ENCODE assay signal across 10 cellular contexts in genomic region chr1:163068716-163069115, GRCh38. TPM values are rescaled to one million over a fixed set of nuclear protein-coding genes. Genes with fewer than 3 reads are reported as not detected.
DNase-seq lines count a peak whose midpoint lies in the region; ATAC-seq, FAIRE-seq and TF ChIP-seq lines count a peak whose summit lies in the region.
"Had no signal": no experiment of that assay in that cellular context is flagged by ENCODE, and none has a peak within 500 bp of the region (broad histone marks: within the 10 kb centered on the region; RNA-seq: fewer than 3 reads in every experiment).

No MANE protein-coding gene starts in this region.

- no peak for FAIRE-seq in keratinocyte (lab: Jason Lieb, UNC)

- no peak overlapping the region for H3K9ac ChIP-seq in keratinocyte (ENCODE audit: control insufficient read depth, extremely low read depth, insufficient read depth, low read length)

- H2AFZ ChIP-seq in keratinocyte (ENCODE audit: control insufficient read depth, low read length) = peak overlapping the region; percentile 27

- ATAC-seq in HG03159 (IDR thresholded peaks at IDR 0.05; ENCODE audit: unreplicated experiment) = no peak

- no peaks in the 10 kb centered on the region for H3K27me3 ChIP-seq in keratinocyte (ENCODE audit: control insufficient read depth, extremely low read depth, insufficient read depth, low read length)
- no peaks in the 10 kb centered on the region for H3K27me3 ChIP-seq in stomach

- no peak for TF ChIP-seq CTCF in HFFc6 (IDR thresholded peaks at IDR 0.05)
- no peak for TF ChIP-seq CTCF in cardiac fibroblast (IDR thresholded peaks at IDR 0.05; ENCODE audit: low read depth, low read length)
- TF ChIP-seq CTCF in keratinocyte (optimal IDR thresholded peaks at IDR 0.05 in 1 of 3, IDR thresholded peaks at IDR 0.05 in 1 of 3, conservative IDR thresholded peaks at IDR 0.05 in 1 of 3; ENCODE audit: extremely low read depth in 1 of 3, insufficient read depth in 2 of 3, low read length in 3 of 3) = no peak
- no peak for TF ChIP-seq CTCF in stomach (IDR thresholded peaks at IDR 0.05)

- H3K27ac ChIP-seq in keratinocyte (ENCODE audit: control insufficient read depth, insufficient read depth, low read length) (no peak overlapping the region), stomach (peak overlapping the region in 4 of 5 donors; percentile 1 to 58 (median 40))

- WGBS in stomach, 5 donors = 8 to 17% (median 13%) methylated on average over 5 of the region's 5 CpGs

- H3K4me1 ChIP-seq in keratinocyte (ENCODE audit: control insufficient read depth, extremely low read depth, insufficient read depth, low read length) (peaks cover 13% of the 10 kb centered on the region), stomach (peaks cover 0 to 25% (median 15%) of the 10 kb centered on the region in 4 donors)

- dilution Hi-C loops in keratinocyte (cut with MboI; ENCODE audit: extremely low pct_ligation_motif_present, low sequenced_read_pairs) = no loop called here

- H3K79me2 ChIP-seq in keratinocyte (ENCODE audit: control insufficient read depth, insufficient read depth, low read length) = no peaks in the 10 kb centered on the region

- TF ChIP-seq EP300 in stomach (IDR thresholded peaks at IDR 0.05) = no peak

- no peaks in the 10 kb centered on the region for H3K9me3 Mint-ChIP-seq in HFFc6

- H3K4me3 ChIP-seq in cardiac fibroblast (replicated peaks in 1 of 2; ENCODE audit: low read depth in 2 of 2, low read length in 2 of 2) = peak overlapping the region; percentile 33 to 75
- peak overlapping the region in 1 of 3 experiments; percentile 8 for H3K4me3 ChIP-seq in keratinocyte (ENCODE audit: control insufficient read depth in 2 of 3, extremely low read depth in 1 of 3, insufficient read depth in 2 of 3, low read depth in 1 of 3, low read length in 3 of 3)
- H3K4me3 ChIP-seq in stomach = peak overlapping the region; percentile 32 to 41 (median 40)

- H3K4me1 Mint-ChIP-seq in HFFc6 (ENCODE audit: low read depth) = peaks cover 57% of the 10 kb centered on the region

- H3K9me1 ChIP-seq in keratinocyte (ENCODE audit: control insufficient read depth, extremely low read depth, insufficient read depth, low read length) = no peaks in the 10 kb centered on the region

- H3K9me3 ChIP-seq in keratinocyte (ENCODE audit: control insufficient read depth, low read depth, low read length) (no peaks in the 10 kb centered on the region), stomach (no peaks in the 10 kb centered on the region)

- TF ChIP-seq POLR2A in stomach (IDR thresholded peaks at IDR 0.05) = no peak

- H3K36me3 ChIP-seq in keratinocyte (ENCODE audit: control insufficient read depth in 2 of 2, extremely low read depth in 1 of 2, insufficient read depth in 2 of 2, low read length in 2 of 2) (no peaks in the 10 kb centered on the region), stomach (peaks cover 0 to 14% (median 5%) of the 10 kb centered on the region in 4 donors)

- peak overlapping the region; percentile 70 for H3K4me2 ChIP-seq in keratinocyte (ENCODE audit: control insufficient read depth, extremely low read depth, insufficient read depth, low read depth, low read length)

- peaks cover 21% of the 10 kb centered on the region for H3K36me3 Mint-ChIP-seq in HFFc6 (ENCODE audit: low read depth)

- H3K27ac Mint-ChIP-seq in HFFc6 = peak overlapping the region; percentile 89

- no peaks in the 10 kb centered on the region; the same call in none of the 2 replicates for H3K27me3 Mint-ChIP-seq in HFFc6 (ENCODE audit: insufficient read depth)

- DNase-seq in HFFc6 = peak; percentile 47
- DNase-seq in cardiac fibroblast (ENCODE audit: low read depth in 2 of 2) = peak; percentile 67 to 79
- no peak for DNase-seq in keratinocyte (ENCODE audit: low read depth, low spot score)
- DNase-seq in stomach = no peak
- no peak for DNase-seq in AG08396 (ENCODE audit: low spot score)
- no peak for DNase-seq in NK-92 (lab: John Stamatoyannopoulos, UW; ENCODE audit: unreplicated experiment)
- no peak for DNase-seq in activated effector memory CD4-positive, alpha-beta T cell treated with Interleukin-2 at 50 U/mL for 16 hours
- DNase-seq: NCI-H187, T-helper 1 cell had no signal

- intact Hi-C loops in stomach (cut with DNase I; ENCODE audit: low total_unique reads) = loop anchor here (10.0 kb wide), 1 partner anchor 184 kb away; no protein-coding TSS in a partner anchor

- peak overlapping the region; percentile 90 for H3K4me3 Mint-ChIP-seq in HFFc6

- no peaks in the 10 kb centered on the region for H4K20me1 ChIP-seq in keratinocyte (ENCODE audit: control insufficient read depth, extremely low read depth, insufficient read depth, low read length)

RNA-seq across cellular contexts. Expression of gene RGS4, which starts 0.4 kb away (rescaled TPM):
- total RNA-seq in HFFc6 (2021; fragmentation: NEBNext Ultra II Directional; extraction: Animal tissue kit (Norgen Biotek cat#: 25700)) = 10 to 100 TPM; 32.3 to 48.6 (median 37.3) TPM
- 0.23 to 1.1 TPM (median 0.90 TPM) in 3 replicates for polyA plus RNA-seq in keratinocyte
- not detected for polyA plus RNA-seq in keratinocyte (2011; ENCODE audit: low read depth)
- 0.17 and 0.30 TPM in 2 replicates for polyA plus RNA-seq in keratinocyte (2011; cell fraction: cytosol; rRNA removed)
- 0.16 and 0.42 TPM in 2 replicates for polyA plus RNA-seq in keratinocyte (2011; cell fraction: nucleus; rRNA removed)
- polyA plus RNA-seq in keratinocyte (2012; ENCODE audit: low replicate concordance) = 0.55 TPM in 1 of 2 replicates, not detected in the other
- polyA minus RNA-seq in keratinocyte = 0.10 to 0.70 TPM (median 0.26 TPM) in 3 replicates
- polyA minus RNA-seq in keratinocyte (2011; cell fraction: cytosol; rRNA and poly(A)+ RNA removed) = not detected
- 0.42 TPM in 1 of 2 replicates, not detected in the other for polyA minus RNA-seq in keratinocyte (2011; cell fraction: nucleus; rRNA and poly(A)+ RNA removed)
- total RNA-seq in stomach = 10 to 100 TPM in 2 of 5 donors, 1 to 10 TPM in 1, not detected in 2; 2.0 to 60.7 (median 24.6) TPM
- 1 to 10 TPM; 1.8 to 7.5 (median 4.1) TPM for polyA plus RNA-seq in stomach

Comparison
In these comparisons a context has a peak if more than half of its experiments do, and no peak if none do; other contexts are left out.
1. DNase-seq: peak in HFFc6 (single experiment) and cardiac fibroblast (2 of 2); none in keratinocyte (single experiment), stomach (single experiment), AG08396 (single experiment), NK-92 (single experiment) and activated effector memory CD4-positive, alpha-beta T cell treated with Interleukin-2 at 50 U/mL for 16 hours (single experiment).